Comparison of ENCODE assay signal across 8 cellular contexts in the genomic region with DNA sequence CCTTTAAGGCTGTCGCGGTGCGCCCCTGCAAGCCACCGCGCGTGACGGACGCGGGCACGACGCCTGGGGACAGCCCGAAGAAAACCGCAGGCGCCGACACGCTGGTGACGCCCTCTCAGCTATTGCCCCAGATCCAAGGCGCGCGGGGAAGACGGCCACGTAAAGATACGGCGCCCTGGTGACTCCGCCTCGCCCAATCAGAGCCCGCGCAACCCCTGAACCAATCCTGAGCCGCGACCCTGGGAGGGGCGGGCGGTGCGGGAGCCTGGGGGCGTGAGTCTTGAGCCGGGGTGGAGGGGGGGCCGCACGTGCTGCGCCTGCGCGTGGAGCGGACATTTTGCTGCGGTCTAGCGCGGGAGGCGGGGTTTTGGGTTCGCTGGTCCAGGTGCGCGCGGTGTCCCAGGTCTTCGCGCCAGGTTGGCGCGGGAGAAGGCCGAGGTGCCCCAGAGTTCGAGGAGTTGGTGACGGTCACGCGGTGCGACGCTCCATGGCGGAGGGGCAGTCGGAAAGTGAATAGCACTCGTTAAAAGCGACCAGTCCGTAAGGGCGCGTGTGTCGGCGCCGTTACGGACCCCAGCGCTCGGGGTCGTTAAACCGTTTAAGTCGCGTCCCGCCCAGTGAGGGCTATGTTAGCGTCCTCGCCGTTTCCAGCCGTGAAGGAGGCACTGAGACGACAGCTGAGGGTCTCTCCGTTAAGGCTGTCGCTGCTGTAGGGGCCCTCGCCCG. TPM values are rescaled to one million over a fixed set of nuclear protein-coding genes. Genes with fewer than 3 reads are reported as not detected.
A peak's percentile ranks its signal among the peaks of the same experiment; 100 is the strongest.
DNase-seq lines count a peak whose midpoint lies in the region; ATAC-seq, FAIRE-seq and TF ChIP-seq lines count a peak whose summit lies in the region.

No MANE protein-coding gene starts in this region.

- no peak for TF ChIP-seq CTCF in adrenal gland (IDR thresholded peaks at IDR 0.05)
- TF ChIP-seq CTCF in heart right ventricle (IDR thresholded peaks at IDR 0.05) = no peak
- peak in 1 of 6 experiments; percentile 13 for TF ChIP-seq CTCF in upper lobe of left lung (IDR thresholded peaks at IDR 0.05)

- no peak for TF ChIP-seq EP300 in upper lobe of left lung (IDR thresholded peaks at IDR 0.05)

- WGBS in adrenal gland, 4 donors = 2 to 13% (median 4%) methylated on average over 8 to 87 of the region's 87 CpGs
- WGBS in heart right ventricle, 2 donors = 1 to 2% methylated on average over 87 of the region's 87 CpGs
- 7 to 8% methylated on average over 17 to 53 of the region's 87 CpGs for WGBS in upper lobe of left lung, 2 donors

- intact Hi-C loops in adrenal gland (cut with DNase I) (no loop called here), heart right ventricle (cut with DNase I) (loop anchor here in 4 of 10 donors (2.0 to 10.0 kb wide), 5 partner anchors 88 to 210 kb away; no protein-coding TSS in a partner anchor), posterior cingulate gyrus (cut with DNase I) (loop anchor here (2.0 kb wide), 2 partner anchors 32 to 50 kb away; a partner anchor contains a TSS)

- FAIRE-seq in GM12892 (lab: Jason Lieb, UNC) = peak; percentile 99

- H3K9me3 ChIP-seq in adrenal gland (replicated peaks in 1 of 3) = no peaks in the 10 kb centered on the region
- no peaks in the 10 kb centered on the region for H3K9me3 ChIP-seq in heart right ventricle
- H3K9me3 ChIP-seq in upper lobe of left lung = no peaks in the 10 kb centered on the region

- ATAC-seq in HG02840 (IDR thresholded peaks at IDR 0.05; ENCODE audit: low FRiP score, unreplicated experiment) (peak; percentile 99), heart right ventricle (peak; percentile 99 to 100 (median 100)), upper lobe of left lung (ENCODE audit: low FRiP score in 2 of 2) (peak; percentile 100)

- H3K4me1 ChIP-seq in adrenal gland (replicated peaks in 1 of 2) (peaks cover 5 to 16% of the 10 kb centered on the region in 2 donors), heart right ventricle (peaks cover 0 to 24% (median 12%) of the 10 kb centered on the region in 9 donors), upper lobe of left lung (peaks cover 6 to 13% (median 7%) of the 10 kb centered on the region in 4 donors)

- H3K4me3 ChIP-seq in adrenal gland = peak overlapping the region in 3 of 4 donors; percentile 45 to 72 (median 71)
- peak overlapping the region; percentile 63 to 89 (median 78) for H3K4me3 ChIP-seq in heart right ventricle
- H3K4me3 ChIP-seq in upper lobe of left lung = peak overlapping the region; percentile 55 to 72 (median 58)

- H3K36me3 ChIP-seq in adrenal gland (replicated peaks in 1 of 2) (no peaks in the 10 kb centered on the region), heart right ventricle (no peaks in the 10 kb centered on the region), upper lobe of left lung (no peaks in the 10 kb centered on the region)

- H3K27ac ChIP-seq in adrenal gland (peak overlapping the region in 4 of 5 donors; percentile 64 to 91 (median 82)), heart right ventricle (peak overlapping the region; percentile 51 to 90 (median 87)), upper lobe of left lung (peak overlapping the region; percentile 84 to 90 (median 88))

- no peaks in the 10 kb centered on the region for H3K27me3 ChIP-seq in adrenal gland
- H3K27me3 ChIP-seq in heart right ventricle = no peaks in the 10 kb centered on the region
- no peaks in the 10 kb centered on the region for H3K27me3 ChIP-seq in upper lobe of left lung

- peak; percentile 93 for TF ChIP-seq POLR2A in GM12892 (IDR thresholded peaks at IDR 0.05; ENCODE audit: low read depth, low read length)
- peak; percentile 65 to 91 for TF ChIP-seq POLR2A in adrenal gland (IDR thresholded peaks at IDR 0.05)
- TF ChIP-seq POLR2A in upper lobe of left lung (IDR thresholded peaks at IDR 0.05) = peak in 3 of 4 donors; percentile 73 to 93 (median 78)

- DNase-seq in GM12892 (ENCODE audit: insufficient read length) = peak; percentile 99
- DNase-seq in NCI-H1436 (lab: John Stamatoyannopoulos, UW) = peak; percentile 98
- peak; percentile 94 for DNase-seq in SW480 (ENCODE audit: low spot score)
- peak; percentile 98 to 99 (median 99) for DNase-seq in adrenal gland
- peak; percentile 98 for DNase-seq in heart right ventricle
- DNase-seq in posterior cingulate gyrus = peak; percentile 95 to 100 (median 98)
- peak; percentile 99 to 100 for DNase-seq in upper lobe of left lung

RNA-seq across cellular contexts. Expression of a gene that starts 15.9 kb away (rescaled TPM):
- 0.19 TPM for polyA plus RNA-seq in GM12892 (2012; ENCODE audit: missing spikeins)
- total RNA-seq in adrenal gland = 1 to 10 TPM in 5 of 8 donors, under 1 TPM in 3; 0.32 to 3.2 (median 1.5) TPM
- polyA plus RNA-seq in adrenal gland = 1 to 10 TPM in 2 of 3 donors, under 1 TPM in 1; 0.40 to 1.3 (median 1.2) TPM
- total RNA-seq in heart right ventricle = under 1 TPM in 9 of 10 donors, not detected in 1; 0.21 to 0.82 (median 0.35) TPM
- under 1 TPM; 0.10 to 0.37 TPM for polyA plus RNA-seq in heart right ventricle
- total RNA-seq in upper lobe of left lung = 1 to 10 TPM; 1.1 to 2.4 (median 1.9) TPM

RNA-seq across cellular contexts. Expression of a gene that starts 50.1 kb away (rescaled TPM):
- 468 TPM for polyA plus RNA-seq in GM12892 (2012; ENCODE audit: missing spikeins)
- total RNA-seq in adrenal gland (100 to 1,000 TPM in 5 of 8 donors, 10 to 100 TPM in 3; 70.6 to 606 (median 251) TPM), heart right ventricle (100 to 1,000 TPM; 237 to 363 (median 308) TPM), upper lobe of left lung (100 to 1,000 TPM; 113 to 299 (median 194) TPM)
- polyA plus RNA-seq in adrenal gland (1,000 to 10,000 TPM in 1 of 3 donors, 100 to 1,000 TPM in 2; 121 to 1,227 (median 208) TPM), heart right ventricle (100 to 1,000 TPM; 127 to 171 TPM)

Comparison
In these comparisons a context has a peak if more than half of its experiments do, and no peak if none do; other contexts are left out.
1. Peak in every context shown above with its lines: DNase-seq, ATAC-seq, H3K4me3 ChIP-seq and H3K27ac ChIP-seq.